In the genomic region with DNA sequence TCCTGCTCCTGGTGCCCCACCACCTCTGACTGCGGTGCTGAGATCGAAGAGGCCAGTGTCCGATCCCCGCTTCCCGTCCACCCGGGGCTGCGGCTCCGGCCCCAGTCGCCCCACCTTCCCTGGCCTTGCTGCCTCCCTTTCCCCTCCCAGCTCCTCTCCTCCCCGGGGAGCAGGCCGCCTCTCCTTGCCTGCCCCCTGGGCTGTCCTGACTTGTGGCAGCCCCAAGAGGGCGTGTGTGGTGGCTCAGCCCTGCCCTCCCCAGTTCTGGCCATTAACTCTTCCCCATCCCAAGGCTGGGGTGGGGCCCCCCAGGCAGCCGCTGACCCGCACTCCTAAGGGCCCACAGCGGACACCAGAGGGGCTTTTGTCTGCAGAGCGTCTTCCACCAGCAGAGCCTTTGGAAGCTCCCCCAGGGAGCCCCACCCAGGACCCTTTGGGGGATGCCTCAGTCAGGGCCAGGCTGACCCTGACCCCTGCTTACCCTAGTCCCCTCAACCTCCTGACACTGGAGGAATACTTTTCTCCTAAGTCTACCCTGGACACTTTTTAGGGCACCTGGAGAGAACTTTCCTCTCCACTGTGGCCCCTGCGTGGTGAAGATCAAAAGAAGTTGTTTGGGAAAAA, we compare ENCODE assay signal across 8 cellular contexts. TPM values are rescaled to one million over a fixed set of nuclear protein-coding genes. Genes with fewer than 3 reads are reported as not detected.
DNase-seq lines count a peak whose midpoint lies in the region; ATAC-seq, FAIRE-seq and TF ChIP-seq lines count a peak whose summit lies in the region.

No MANE protein-coding gene starts in this region.

- H3K4me3 ChIP-seq in GM12875 (ENCODE audit: low read depth, low read length) (peak overlapping the region; percentile 58), adipocyte (ENCODE audit: low read length) (peak overlapping the region; percentile 72)

- H3K27me3 ChIP-seq in adipocyte (replicated peaks; ENCODE audit: control insufficient read depth, insufficient read depth, low read length), result peaks cover 20% of the 10 kb centered on the region

- H3K9me3 ChIP-seq in adipocyte (ENCODE audit: control insufficient read depth, low read length), result no peaks in the 10 kb centered on the region

- DNase-seq in M059J (ENCODE audit: low read depth), result peak; percentile 69
- peak; percentile 54 for DNase-seq in adipocyte (ENCODE audit: low read depth)
- DNase-seq in iPS-NIHi11 (ENCODE audit: low spot score), result peak; percentile 78
- DNase-seq in H54 (ENCODE audit: insufficient read length, low spot score), result no peak
- no peak for DNase-seq in cortex of kidney (lab: John Stamatoyannopoulos, UW)

- H3K36me3 ChIP-seq in adipocyte (ENCODE audit: control insufficient read depth, insufficient read depth, low read length, severe bottlenecking), result no peaks in the 10 kb centered on the region

- no peak for FAIRE-seq in H54 (lab: Jason Lieb, UNC)

- peak overlapping the region; percentile 64 for H3K27ac Mint-ChIP-seq in stimulated activated memory B cell treated with anti-CD40 and anti-IgM and Interleukin-4, amounts not matched to agents 10 μg/mL and 1 μg/mL and 100 μg/mL, for 72 hours

- ATAC-seq in GM21723 (IDR thresholded peaks at IDR 0.05; ENCODE audit: unreplicated experiment), result peak; percentile 60
- ATAC-seq in stimulated activated memory B cell treated with anti-CD40 and anti-IgM and Interleukin-4, amounts not matched to agents 10 μg/mL and 1 μg/mL and 100 μg/mL, for 72 hours, result peak; percentile 59

- peaks cover 49% of the 10 kb centered on the region for H3K27me3 Mint-ChIP-seq in stimulated activated memory B cell treated with anti-CD40 and anti-IgM and Interleukin-4, amounts not matched to agents 10 μg/mL and 1 μg/mL and 100 μg/mL, for 72 hours

- TF ChIP-seq CTCF in GM12875 (IDR thresholded peaks at IDR 0.05; ENCODE audit: borderline replicate concordance, insufficient read depth, low read depth, low read length), result peak; percentile 74

- H3K4me1 Mint-ChIP-seq in stimulated activated memory B cell treated with anti-CD40 and anti-IgM and Interleukin-4, amounts not matched to agents 10 μg/mL and 1 μg/mL and 100 μg/mL, for 72 hours, result peaks cover 48% of the 10 kb centered on the region

- H3K9ac ChIP-seq in adipocyte (ENCODE audit: low read length), result peak overlapping the region; percentile 29

- no peaks in the 10 kb centered on the region for H3K9me3 Mint-ChIP-seq in stimulated activated memory B cell treated with anti-CD40 and anti-IgM and Interleukin-4, amounts not matched to agents 10 μg/mL and 1 μg/mL and 100 μg/mL, for 72 hours

- no peak for TF ChIP-seq POLR2A in H54 (IDR thresholded peaks at IDR 0.05; ENCODE audit: low read depth, low read length)

- peaks cover 12% of the 10 kb centered on the region for H3K4me1 ChIP-seq in adipocyte (ENCODE audit: control insufficient read depth, insufficient read depth, low read length)

- H3K4me3 Mint-ChIP-seq in stimulated activated memory B cell treated with anti-CD40 and anti-IgM and Interleukin-4, amounts not matched to agents 10 μg/mL and 1 μg/mL and 100 μg/mL, for 72 hours, result peak overlapping the region; percentile 75

- no peaks in the 10 kb centered on the region for H3K36me3 Mint-ChIP-seq in stimulated activated memory B cell treated with anti-CD40 and anti-IgM and Interleukin-4, amounts not matched to agents 10 μg/mL and 1 μg/mL and 100 μg/mL, for 72 hours

RNA-seq across cellular contexts. Expression of a gene that starts 16.7 kb away (rescaled TPM):
- 0.34 and 0.96 TPM in 2 replicates for total RNA-seq in M059J (2014; rRNA removed; shearing (Covaris generic))

RNA-seq across cellular contexts. Expression of a gene that starts 38.5 kb away (rescaled TPM):
- total RNA-seq in M059J (2014; rRNA removed; shearing (Covaris generic)), result 4.8 and 6.9 TPM in 2 replicates

RNA-seq across cellular contexts. Expression of a gene that starts 50.1 kb away (rescaled TPM):
- total RNA-seq in M059J (2014; rRNA removed; shearing (Covaris generic)), result 77.4 and 95.1 TPM in 2 replicates

RNA-seq across cellular contexts. Expression of a gene that starts 53.6 kb away (rescaled TPM):
- total RNA-seq in M059J (2014; rRNA removed; shearing (Covaris generic)), result 44.6 and 47.9 TPM in 2 replicates

Comparison
In these comparisons a context has a peak if more than half of its experiments do, and no peak if none do; other contexts are left out.
1. DNase-seq: peak in M059J (single experiment), adipocyte (single experiment) and iPS-NIHi11 (single experiment); none in H54 (single experiment) and cortex of kidney (single experiment).